Comparison of ENCODE assay signal across 2 cellular contexts in the genomic region with DNA sequence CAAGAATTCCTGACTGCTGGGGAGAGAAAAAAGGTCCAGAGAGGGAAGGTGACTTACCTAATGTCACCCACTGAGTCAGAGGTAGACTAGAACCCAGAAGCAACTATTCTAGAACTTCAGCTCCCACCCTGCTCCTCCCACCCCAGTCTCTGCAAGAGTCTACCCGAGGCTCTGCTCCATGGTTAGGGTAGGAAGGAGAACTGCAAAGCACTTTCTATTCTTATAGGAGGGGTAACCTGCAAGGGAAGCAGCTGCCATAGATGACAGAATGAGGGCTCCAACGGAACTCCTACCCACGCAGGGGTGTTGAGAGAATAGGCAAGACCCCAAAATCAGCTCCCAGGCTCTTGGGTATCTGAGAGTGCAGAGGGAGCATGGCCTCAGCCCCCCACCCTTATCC.
TF ChIP-seq lines count a peak whose summit lies in the region.

No MANE protein-coding gene starts in this region.

TF ChIP-seq in GM12891, 5 proteins besides CTCF, POLR2A, EP300 and RAD21:
- TF ChIP-seq POLR2AphosphoS5 (IDR thresholded peaks at IDR 0.05; ENCODE audit: low read depth, low read length) (no peak), TAF1 (IDR thresholded peaks at IDR 0.05; ENCODE audit: low read depth, low read length) (no peak), POU2F2 (IDR thresholded peaks at IDR 0.05; ENCODE audit: low read depth, low read length) (no peak), PAX5 (IDR thresholded peaks at IDR 0.05; ENCODE audit: insufficient read depth, low read length, severe bottlenecking) (no peak), SPI1 (IDR thresholded peaks at IDR 0.05; ENCODE audit: low read depth, low read length) (no peak)

TF ChIP-seq in GM12878, 131 proteins besides CTCF, POLR2A, EP300 and RAD21:
- TF ChIP-seq NKRF (conservative IDR thresholded peaks at IDR 0.05), result no peak
